Comparison of ENCODE assay signal across 7 cellular contexts in genomic region chr21:13979608-13980007, GRCh38.
DNase-seq lines count a peak whose midpoint lies in the region; ATAC-seq and TF ChIP-seq lines count a peak whose summit lies in the region.
"Not testable (repeated sequence)": the region's sequence is repeated elsewhere in the genome, so short reads cannot be mapped to it uniquely, and the experiment has no call there.

No MANE protein-coding gene starts in this region.

- H3K4me3 ChIP-seq in iPS-18c (ENCODE audit: insufficient read depth, low read depth, low read length), result peak overlapping the region; percentile 9; the same call in 1 of the 2 replicates
- peak overlapping the region; percentile 27 to 39 for H3K4me3 ChIP-seq in prostate gland

- not testable (repeated sequence) for H3K4me1 Mint-ChIP-seq in activated CD4-positive, alpha-beta T cell treated with anti-CD3 and anti-CD28 coated beads for 36 hours; MCF 10A (ENCODE audit: insufficient read depth, unreplicated experiment)

- CTCF ChIA-PET in activated CD4-positive, alpha-beta T cell treated with anti-CD3 and anti-CD28 coated beads for 36 hours (lab: Charles Lee), result interaction anchor here (1.3 kb wide), 1 partner anchor 11 kb away, joined by 3 read pairs; no protein-coding TSS in a partner anchor
- CTCF ChIA-PET in MCF 10A (lab: Yijun Ruan, JAX), result interaction anchor here (0.6 kb wide), 1 partner anchor 50 kb away, joined by 4 read pairs; no protein-coding TSS in a partner anchor

- not testable (repeated sequence) for DNase-seq in activated CD4-positive, alpha-beta T cell treated with anti-CD3 and anti-CD28 coated beads for 36 hours; MCF 10A (ENCODE audit: unreplicated experiment); prostate gland (ENCODE audit: low spot score)

- ATAC-seq in GM18502 (IDR thresholded peaks at IDR 0.05; ENCODE audit: poor library complexity, unreplicated experiment) (peak; percentile 32), GM21737 (IDR thresholded peaks at IDR 0.05; ENCODE audit: unreplicated experiment) (peak; percentile 15), HG03439 (IDR thresholded peaks at IDR 0.05; ENCODE audit: unreplicated experiment) (peak; percentile 22)
- ATAC-seq in activated CD4-positive, alpha-beta T cell treated with anti-CD3 and anti-CD28 coated beads for 36 hours, result peak; percentile 23

- peak overlapping the region; percentile 63 for H3K27ac Mint-ChIP-seq in activated CD4-positive, alpha-beta T cell treated with anti-CD3 and anti-CD28 coated beads for 36 hours
- H3K27ac Mint-ChIP-seq in MCF 10A (ENCODE audit: low read depth, unreplicated experiment), result not testable (repeated sequence)

- not testable (repeated sequence) for H3K9me3 Mint-ChIP-seq in activated CD4-positive, alpha-beta T cell treated with anti-CD3 and anti-CD28 coated beads for 36 hours (ENCODE audit: low read depth); MCF 10A (ENCODE audit: unreplicated experiment)

- H3K4me1 ChIP-seq in prostate gland (replicated peaks), result not testable (repeated sequence)

- TSS peak; percentile 59 for BruUV-seq in MCF 10A (replicated peaks; lab: Mats Ljungman, UMichigan)

- H3K27me3 Mint-ChIP-seq in activated CD4-positive, alpha-beta T cell treated with anti-CD3 and anti-CD28 coated beads for 36 hours; MCF 10A (ENCODE audit: insufficient read depth, unreplicated experiment): not testable (repeated sequence)

- POLR2A ChIA-PET in activated CD4-positive, alpha-beta T cell treated with anti-CD3 and anti-CD28 coated beads for 36 hours (lab: Charles Lee), result not testable (repeated sequence)
- POLR2A ChIA-PET in MCF 10A (lab: Yijun Ruan, JAX), result interaction anchor here (0.7 kb wide), 1 partner anchor 382 kb away, joined by 3 read pairs; no protein-coding TSS in a partner anchor

- not testable (repeated sequence) for TF ChIP-seq POLR2A in prostate gland (IDR thresholded peaks at IDR 0.05)

- not testable (repeated sequence) for H3K27ac ChIP-seq in prostate gland

- WGBS in prostate gland, result 31% methylated on average over 23 of the region's 26 CpGs

- not testable (repeated sequence) for H3K36me3 Mint-ChIP-seq in activated CD4-positive, alpha-beta T cell treated with anti-CD3 and anti-CD28 coated beads for 36 hours (ENCODE audit: low read depth); MCF 10A (ENCODE audit: insufficient read depth, unreplicated experiment)

- H3K36me3 ChIP-seq in prostate gland, result not testable (repeated sequence)

- H3K9me3 ChIP-seq in iPS-18c (ENCODE audit: control insufficient read depth, insufficient read depth, low read length); prostate gland: not testable (repeated sequence)

- not testable (repeated sequence) for H3K27me3 ChIP-seq in prostate gland (replicated peaks; ENCODE audit: insufficient read depth)

- TF ChIP-seq CTCF in MCF 10A (IDR thresholded peaks at IDR 0.05; ENCODE audit: unreplicated experiment); prostate gland (IDR thresholded peaks at IDR 0.05): not testable (repeated sequence)

- intact Hi-C loops in activated CD4-positive, alpha-beta T cell treated with anti-CD3 and anti-CD28 coated beads for 36 hours (cut with DNase I, micrococcal nuclease), result loop anchor here in 1 of 2 experiments (5.0 kb wide), 2 partner anchors 48 to 238 kb away; partner anchors contain the start of gene RBM11
- intact Hi-C loops in MCF 10A (cut with micrococcal nuclease); prostate gland (cut with DNase I): not testable (repeated sequence)

- peak overlapping the region; percentile 79 for H3K4me3 Mint-ChIP-seq in activated CD4-positive, alpha-beta T cell treated with anti-CD3 and anti-CD28 coated beads for 36 hours
- H3K4me3 Mint-ChIP-seq in MCF 10A (ENCODE audit: unreplicated experiment), result peak overlapping the region; percentile 88
